10 cellular contexts compared by ENCODE assay signal in genomic region chr2:201807452-201807980, GRCh38. TPM values are rescaled to one million over a fixed set of nuclear protein-coding genes. Genes with fewer than 3 reads are reported as not detected.
A peak's percentile ranks its signal among the peaks of the same experiment; 100 is the strongest.
DNase-seq lines count a peak whose midpoint lies in the region; ATAC-seq, FAIRE-seq and TF ChIP-seq lines count a peak whose summit lies in the region.
"Had no signal": no experiment of that assay in that cellular context is flagged by ENCODE, and none has a peak within 500 bp of the region (broad histone marks: within the 10 kb centered on the region; RNA-seq: fewer than 3 reads in every experiment).

No MANE protein-coding gene starts in this region.

- TF ChIP-seq EP300 in K562 (IDR thresholded peaks at IDR 0.05; ENCODE audit: low read length), result no peak

- intact Hi-C loops in K562 (cut with micrococcal nuclease) (no loop called here), kidney (cut with DNase I) (no loop called here)

- no peaks in the 10 kb centered on the region for H3K9me1 ChIP-seq in K562 (ENCODE audit: control insufficient read depth, insufficient read depth, low read length)

- CTCF ChIA-PET in K562 (lab: Yijun Ruan, JAX; ENCODE audit: low intra/inter-chr PET ratio), result no interaction called here

- H2AFZ ChIP-seq in K562 (ENCODE audit: low read depth, low read length), result no peak overlapping the region

- POLR2A ChIA-PET in K562 (lab: Yijun Ruan, JAX), result no interaction called here

- peaks cover 2 to 5% of the 10 kb centered on the region in 2 experiments; a peak in 1 of 5 replicates for H3K27me3 ChIP-seq in K562 (ENCODE audit: control insufficient read depth in 2 of 2, insufficient read depth in 2 of 2, low read length in 2 of 2)

- H3K9me3 ChIP-seq in K562 (replicated peaks; ENCODE audit: control insufficient read depth, insufficient read depth, low read depth, low read length) (no peaks in the 10 kb centered on the region), kidney (ENCODE audit: control insufficient read depth in 1 of 2, low read length in 2 of 2) (no peaks in the 10 kb centered on the region)

- TF ChIP-seq CTCF in K562 (IDR thresholded peaks at IDR 0.05 in 2 of 3, conservative IDR thresholded peaks at IDR 0.05 in 1 of 3; ENCODE audit: insufficient read depth in 2 of 3, low read depth in 1 of 3, low read length in 3 of 3) (no peak), kidney (IDR thresholded peaks at IDR 0.05; ENCODE audit: borderline replicate concordance, extremely low read depth, insufficient read depth) (no peak)

- H3K27ac ChIP-seq in K562 (ENCODE audit: extremely low read depth, low read depth, low read length) (no peak overlapping the region), kidney (ENCODE audit: low read depth in 2 of 2, low read length in 2 of 2) (no peak overlapping the region)
- H3K27ac ChIP-seq: 22Rv1 had no signal

- H3K9ac ChIP-seq in K562 (ENCODE audit: insufficient read depth in 1 of 2, low read depth in 2 of 2, low read length in 2 of 2), result no peak overlapping the region
- no peak overlapping the region for H3K9ac ChIP-seq in kidney (ENCODE audit: low read length in 2 of 2)

- no peaks in the 10 kb centered on the region for H3K79me2 ChIP-seq in K562 (ENCODE audit: control insufficient read depth, insufficient read depth, low read length)

- BruUV-seq in K562 (replicated peaks; lab: Mats Ljungman, UMichigan), result no TSS peak

- no peak for TF ChIP-seq RAD21 in K562 (CRISPR knock-in tag; conservative IDR thresholded peaks at IDR 0.05 in 1 of 2, IDR thresholded peaks at IDR 0.05 in 1 of 2)

- H3K4me1 ChIP-seq in K562 (replicated peaks in 1 of 2; ENCODE audit: control insufficient read depth in 2 of 2, insufficient read depth in 2 of 2, low read length in 2 of 2) (no peaks in the 10 kb centered on the region; a peak in 1 of 5 replicates), kidney (ENCODE audit: control insufficient read depth in 1 of 2, insufficient read depth in 1 of 2, low read depth in 1 of 2, low read length in 2 of 2) (no peaks in the 10 kb centered on the region)

- H3K4me3 ChIP-seq in K562 (no peak overlapping the region), kidney (ENCODE audit: low read length in 2 of 2) (no peak overlapping the region)

- peak; percentile 7 for DNase-seq in NCI-H1092 treated with DMSO at 0.1 percent for 48 hours (lab: John Stamatoyannopoulos, UW)
- DNase-seq in NCI-H1092 (lab: John Stamatoyannopoulos, UW), result no peak
- DNase-seq in K562 (ENCODE audit: extremely low read depth in 1 of 4, low spot score in 3 of 4), result no peak
- DNase-seq in kidney, result peak; percentile 85
- peak; percentile 53 for DNase-seq in ureter (ENCODE audit: low spot score)
- DNase-seq in SW480 (ENCODE audit: low spot score), result no peak
- no peak for DNase-seq in activated T-cell treated with anti-CD3 and anti-CD28 coated beads, Interleukin-2, amount 50 U/mL, for 1 hour
- no peak for DNase-seq in NCI-H146 treated with DMSO at 0.1 percent for 48 hours (lab: John Stamatoyannopoulos, UW; ENCODE audit: unreplicated experiment)
- DNase-seq: activated naive CD8-positive, alpha-beta T cell treated with anti-CD3 and anti-CD28 coated beads, Interleukin-2, amount 10 ng/mL, durations not matched to agents 7 days and 5 days had no signal

- no peak overlapping the region for H3K4me2 ChIP-seq in K562 (ENCODE audit: insufficient read depth, low read length)

- ATAC-seq in K562, result no peak

- FAIRE-seq in K562 (lab: Jason Lieb, UNC) (no peak), kidney (lab: Jason Lieb, UNC) (no peak)

- in situ Hi-C loops in K562 (cut with MboI), result no loop called here

- WGBS in K562 (ENCODE audit: insufficient coverage, low coverage, missing lambda C conversion rate), result 6% methylated on average over 6 of the region's 7 CpGs

- TF ChIP-seq POLR2A in K562 (conservative IDR thresholded peaks at IDR 0.05), result no peak

- no peaks in the 10 kb centered on the region for H4K20me1 ChIP-seq in K562 (replicated peaks; ENCODE audit: control insufficient read depth, insufficient read depth, low read length)

- H3K36me3 ChIP-seq in K562 (ENCODE audit: control insufficient read depth, insufficient read depth, low read length) (no peaks in the 10 kb centered on the region), kidney (ENCODE audit: control insufficient read depth in 1 of 2, insufficient read depth in 2 of 2, low read length in 2 of 2) (no peaks in the 10 kb centered on the region)

TF ChIP-seq in K562, 482 proteins besides CTCF, POLR2A, EP300 and RAD21:
- TF ChIP-seq HEY1 (CRISPR knock-in tag; IDR thresholded peaks at IDR 0.05; ENCODE audit: borderline replicate concordance) (no peak), CBX2 (IDR thresholded peaks at IDR 0.05; ENCODE audit: insufficient read depth, low read length, poor library complexity, severe bottlenecking) (peak; percentile 71)

RNA-seq across cellular contexts. Expression of gene CDK15, which starts 1.2 kb away (rescaled TPM):
- total RNA-seq in K562 (2011; cell fraction: chromatin; rRNA removed; ENCODE audit: low replicate concordance), result not detected in 2 replicates
- total RNA-seq in K562 (2011; cell fraction: nucleolus; rRNA removed), result not detected in 2 replicates
- not detected in 2 replicates for total RNA-seq in K562 (2011; cell fraction: nucleoplasm; rRNA removed)
- not detected in 2 replicates for total RNA-seq in K562 (2014; rRNA removed)
- not detected in 2 replicates for total RNA-seq in K562 (2014; rRNA removed; fragmentation: Illumina TruSeq; extraction: Trizol)
- total RNA-seq in K562 (2015; rRNA removed; fragmentation: Illumina TruSeq; extraction: Trizol), result 0.19 TPM in 1 of 2 replicates, not detected in the other
- total RNA-seq in K562 (2021), result not detected in 2 replicates
- not detected in 2 replicates for polyA plus RNA-seq in K562 (2011; rRNA removed)
- not detected in 2 replicates for polyA plus RNA-seq in K562 (2011; cell fraction: cytosol; rRNA removed)
- not detected in 2 replicates for polyA plus RNA-seq in K562 (2011; cell fraction: nucleus; rRNA removed)
- polyA plus RNA-seq in K562 (2012), result 0.13 and 0.18 TPM in 2 replicates
- not detected in 2 replicates for polyA plus RNA-seq in K562 (2014; fragmentation: Illumina TruSeq; extraction: Trizol)
- not detected for polyA plus RNA-seq in K562 (2014; fragmentation: Nextera tagmentation; extraction: Ambion mirVana)
- not detected in 2 replicates for polyA plus RNA-seq in K562 (2014; rRNA removed)
- polyA minus RNA-seq in K562 (2011; rRNA and poly(A)+ RNA removed), result not detected in 2 replicates
- polyA minus RNA-seq in K562 (2011; cell fraction: cytosol; rRNA and poly(A)+ RNA removed), result not detected in 2 replicates
- polyA minus RNA-seq in K562 (2011; cell fraction: nucleus; rRNA and poly(A)+ RNA removed), result not detected in 2 replicates
- total RNA-seq in kidney, result 2.7 TPM
- 0.11 TPM for polyA plus RNA-seq in kidney (ENCODE audit: insufficient read depth, low read depth, low replicate concordance)
- 2.3 TPM for total RNA-seq in ureter
- total RNA-seq: activated naive CD8-positive, alpha-beta T cell treated with anti-CD3 and anti-CD28 coated beads, Interleukin-2, amount 10 ng/mL, durations not matched to agents 7 days and 5 days had no signal

RNA-seq across cellular contexts. Expression of gene ALS2, which starts 26.8 kb away (rescaled TPM):
- 26.1 and 44.1 TPM in 2 replicates for total RNA-seq in K562 (2011; cell fraction: chromatin; rRNA removed; ENCODE audit: low replicate concordance)
- total RNA-seq in K562 (2011; cell fraction: nucleolus; rRNA removed), result 10.0 and 11.4 TPM in 2 replicates
- 17.3 and 26.9 TPM in 2 replicates for total RNA-seq in K562 (2011; cell fraction: nucleoplasm; rRNA removed)
- total RNA-seq in K562 (2014; rRNA removed) (8.4 and 11.5 TPM in 2 replicates), K562 (2014; rRNA removed; fragmentation: Illumina TruSeq; extraction: Trizol) (11.6 and 15.9 TPM in 2 replicates), K562 (2015; rRNA removed; fragmentation: Illumina TruSeq; extraction: Trizol) (17.4 and 17.7 TPM in 2 replicates), K562 (2021) (13.1 and 14.2 TPM in 2 replicates), kidney (24.4 TPM), ureter (16.5 TPM)
- polyA plus RNA-seq in K562 (2011; rRNA removed) (11.8 and 14.0 TPM in 2 replicates), K562 (2014; fragmentation: Illumina TruSeq; extraction: Trizol) (12.7 and 13.9 TPM in 2 replicates), K562 (2014; fragmentation: Nextera tagmentation; extraction: Ambion mirVana) (1 to 10 TPM; 5.2 to 8.1 TPM), K562 (2014; rRNA removed) (11.4 and 17.3 TPM in 2 replicates), kidney (ENCODE audit: insufficient read depth, low read depth, low replicate concordance) (7.1 TPM)
- 6.4 and 8.6 TPM in 2 replicates for polyA plus RNA-seq in K562 (2011; cell fraction: cytosol; rRNA removed)
- polyA plus RNA-seq in K562 (2011; cell fraction: nucleus; rRNA removed), result 13.5 and 17.5 TPM in 2 replicates
- 12.1 TPM in 2 replicates for polyA plus RNA-seq in K562 (2012)
- 22.2 and 23.7 TPM in 2 replicates for polyA minus RNA-seq in K562 (2011; rRNA and poly(A)+ RNA removed)
- polyA minus RNA-seq in K562 (2011; cell fraction: cytosol; rRNA and poly(A)+ RNA removed), result 5.0 and 8.1 TPM in 2 replicates
- polyA minus RNA-seq in K562 (2011; cell fraction: nucleus; rRNA and poly(A)+ RNA removed), result 13.6 and 22.4 TPM in 2 replicates

Comparison
In these comparisons a context has a peak if more than half of its experiments do, and no peak if none do; other contexts are left out.
1. DNase-seq: peak in NCI-H1092 treated with DMSO at 0.1 percent for 48 hours (single experiment), kidney (single experiment) and ureter (single experiment); none in NCI-H1092 (single experiment), K562 (0 of 4), SW480 (single experiment), activated T-cell treated with anti-CD3 and anti-CD28 coated beads, Interleukin-2, amount 50 U/mL, for 1 hour (single experiment) and NCI-H146 treated with DMSO at 0.1 percent for 48 hours (single experiment).